Comparison of ENCODE assay signal across 22 cellular contexts in genomic region chr3:172626241-172626640, GRCh38.
A peak's percentile ranks its signal among the peaks of the same experiment; 100 is the strongest.
DNase-seq lines count a peak whose midpoint lies in the region; ATAC-seq, FAIRE-seq and TF ChIP-seq lines count a peak whose summit lies in the region.
"Had no signal": no experiment of that assay in that cellular context is flagged by ENCODE, and none has a peak within 500 bp of the region (broad histone marks: within the 10 kb centered on the region; RNA-seq: fewer than 3 reads in every experiment).

No MANE protein-coding gene starts in this region.

- peak; percentile 73 for DNase-seq in MCF 10A (ENCODE audit: unreplicated experiment)
- DNase-seq in breast epithelium (ENCODE audit: low spot score in 2 of 2): no peak
- DNase-seq in SW480 (ENCODE audit: low spot score): peak; percentile 16
- DNase-seq in fibroblast of pulmonary artery (ENCODE audit: low read depth): peak; percentile 78
- no peak for DNase-seq in T-helper 2 cell treated with Interferon-gamma antibody and Interleukin-4, amounts not matched to agents 5 μg/mL and 100 μg/mL, for 36 hours (ENCODE audit: low spot score)
- DNase-seq in urothelium cell line (ENCODE audit: low spot score): no peak
- no peak for DNase-seq in NCI-H82 treated with DMSO at 0.1 percent for 48 hours (lab: John Stamatoyannopoulos, UW; ENCODE audit: unreplicated experiment)
- DNase-seq: activated CD4-positive, alpha-beta T cell treated with anti-CD3 and anti-CD28 coated beads for 36 hours; Caco-2; H9; NCI-H187 treated with DMSO at 0.1 percent for 48 hours; RPMI8226; stimulated activated CD4-positive, alpha-beta T cell treated with anti-CD3 and anti-CD28 coated beads, Interleukin-4, amount 100 ng/mL, for 4 hours; T-helper 2 cell; transverse colon had no signal

- no peaks in the 10 kb centered on the region for H3K27me3 Mint-ChIP-seq in MCF 10A (ENCODE audit: insufficient read depth, unreplicated experiment)
- no peaks in the 10 kb centered on the region for H3K27me3 Mint-ChIP-seq in T-helper 2 cell treated with Interferon-gamma antibody and Interleukin-4, amounts not matched to agents 5 μg/mL and 100 μg/mL, for 36 hours (ENCODE audit: low read depth)
- H3K27me3 Mint-ChIP-seq: activated CD4-positive, alpha-beta T cell treated with anti-CD3 and anti-CD28 coated beads for 36 hours; activated naive CD8-positive, alpha-beta T cell had no signal

- H3K4me1 ChIP-seq in breast epithelium: no peaks in the 10 kb centered on the region
- H3K4me1 ChIP-seq: Caco-2, neural progenitor cell had no signal

- intact Hi-C loops in MCF 10A (cut with micrococcal nuclease) (no loop called here), breast epithelium (cut with DNase I; ENCODE audit: low total_unique reads) (no loop called here)

- H3K4me3 ChIP-seq in breast epithelium: no peak overlapping the region
- no peak overlapping the region for H3K4me3 ChIP-seq in fibroblast of pulmonary artery (replicated peaks; ENCODE audit: low read depth, low read length)
- H3K4me3 ChIP-seq: coronary artery, neural progenitor cell, transverse colon had no signal

- H3K27ac ChIP-seq in breast epithelium: no peak overlapping the region
- H3K27ac ChIP-seq: 22Rv1, neural progenitor cell, transverse colon had no signal

- H3K4me3 Mint-ChIP-seq in MCF 10A (ENCODE audit: unreplicated experiment): no peak overlapping the region
- no peak overlapping the region for H3K4me3 Mint-ChIP-seq in T-helper 2 cell treated with Interferon-gamma antibody and Interleukin-4, amounts not matched to agents 5 μg/mL and 100 μg/mL, for 36 hours
- H3K4me3 Mint-ChIP-seq: activated CD4-positive, alpha-beta T cell treated with anti-CD3 and anti-CD28 coated beads for 36 hours; activated naive CD8-positive, alpha-beta T cell; H9; memory B cell; neural progenitor cell; stimulated activated effector memory CD8-positive, alpha-beta T cell treated with anti-CD3 and anti-CD28 coated beads, Interleukin-12 subunit alpha, Interleukin-12 subunit beta, amount 100 ng/mL, for 72 hours had no signal

- no peak for FAIRE-seq in urothelium cell line (lab: Jason Lieb, UNC)

- TF ChIP-seq CTCF in MCF 10A (IDR thresholded peaks at IDR 0.05; ENCODE audit: unreplicated experiment) (no peak), breast epithelium (IDR thresholded peaks at IDR 0.05) (no peak), fibroblast of pulmonary artery (IDR thresholded peaks at IDR 0.05; ENCODE audit: low read length, missing control alignments) (no peak)

- CTCF ChIA-PET in MCF 10A (lab: Yijun Ruan, JAX): interaction anchor here (1.2 to 2.4 kb wide), 6 partner anchors 14 to 47 kb away, joined by 3 to 9 read pairs (median 8); no protein-coding TSS in a partner anchor

- no peaks in the 10 kb centered on the region for H3K36me3 ChIP-seq in breast epithelium
- H3K36me3 ChIP-seq: neural progenitor cell, transverse colon had no signal

- no peaks in the 10 kb centered on the region for H3K9me3 ChIP-seq in breast epithelium
- H3K9me3 ChIP-seq: Caco-2, transverse colon had no signal

- POLR2A ChIA-PET in MCF 10A (lab: Yijun Ruan, JAX): interaction anchor here (0.6 to 1.6 kb wide), 4 partner anchors 8 to 63 kb away, joined by 3 to 7 read pairs (median 4); no protein-coding TSS in a partner anchor

- H3K27me3 ChIP-seq in breast epithelium: no peaks in the 10 kb centered on the region
- H3K27me3 ChIP-seq: neural progenitor cell, transverse colon had no signal

- H3K9me3 Mint-ChIP-seq in MCF 10A (ENCODE audit: unreplicated experiment): no peaks in the 10 kb centered on the region
- H3K9me3 Mint-ChIP-seq in T-helper 2 cell treated with Interferon-gamma antibody and Interleukin-4, amounts not matched to agents 5 μg/mL and 100 μg/mL, for 36 hours: no peaks in the 10 kb centered on the region
- H3K9me3 Mint-ChIP-seq: H9; memory B cell; stimulated activated effector memory CD8-positive, alpha-beta T cell treated with anti-CD3 and anti-CD28 coated beads, Interleukin-12 subunit alpha, Interleukin-12 subunit beta, amount 100 ng/mL, for 72 hours had no signal

- H3K4me1 Mint-ChIP-seq in MCF 10A (ENCODE audit: insufficient read depth, unreplicated experiment): peaks cover 46% of the 10 kb centered on the region
- peaks cover 7% of the 10 kb centered on the region for H3K4me1 Mint-ChIP-seq in T-helper 2 cell treated with Interferon-gamma antibody and Interleukin-4, amounts not matched to agents 5 μg/mL and 100 μg/mL, for 36 hours (ENCODE audit: low read depth)
- H3K4me1 Mint-ChIP-seq: memory B cell; stimulated activated effector memory CD8-positive, alpha-beta T cell treated with anti-CD3 and anti-CD28 coated beads, Interleukin-12 subunit alpha, Interleukin-12 subunit beta, amount 100 ng/mL, for 72 hours had no signal

- BruUV-seq in MCF 10A (replicated peaks; lab: Mats Ljungman, UMichigan): no TSS peak

- no peak for ATAC-seq in GM19023 (IDR thresholded peaks at IDR 0.05; ENCODE audit: unreplicated experiment)
- ATAC-seq: activated CD4-positive, alpha-beta T cell treated with anti-CD3 and anti-CD28 coated beads for 36 hours; stimulated activated effector memory CD8-positive, alpha-beta T cell treated with anti-CD3 and anti-CD28 coated beads, Interleukin-12 subunit alpha, Interleukin-12 subunit beta, amount 100 ng/mL, for 72 hours had no signal

- H3K36me3 Mint-ChIP-seq in MCF 10A (ENCODE audit: insufficient read depth, unreplicated experiment): peaks cover 3% of the 10 kb centered on the region
- H3K36me3 Mint-ChIP-seq in T-helper 2 cell treated with Interferon-gamma antibody and Interleukin-4, amounts not matched to agents 5 μg/mL and 100 μg/mL, for 36 hours (ENCODE audit: low read depth): no peaks in the 10 kb centered on the region
- H3K36me3 Mint-ChIP-seq: stimulated activated effector memory CD8-positive, alpha-beta T cell treated with anti-CD3 and anti-CD28 coated beads, Interleukin-12 subunit alpha, Interleukin-12 subunit beta, amount 100 ng/mL, for 72 hours had no signal

- H3K27ac Mint-ChIP-seq in MCF 10A (ENCODE audit: low read depth, unreplicated experiment): peak overlapping the region; percentile 84
- H3K27ac Mint-ChIP-seq in T-helper 2 cell treated with Interferon-gamma antibody and Interleukin-4, amounts not matched to agents 5 μg/mL and 100 μg/mL, for 36 hours: no peak overlapping the region
- H3K27ac Mint-ChIP-seq: activated CD4-positive, alpha-beta T cell treated with anti-CD3 and anti-CD28 coated beads for 36 hours; activated naive CD8-positive, alpha-beta T cell; H9; memory B cell; neural progenitor cell; stimulated activated effector memory CD8-positive, alpha-beta T cell treated with anti-CD3 and anti-CD28 coated beads, Interleukin-12 subunit alpha, Interleukin-12 subunit beta, amount 100 ng/mL, for 72 hours had no signal

- no peak for TF ChIP-seq POLR2A in breast epithelium (IDR thresholded peaks at IDR 0.05)

Comparison
In these comparisons a context has a peak if more than half of its experiments do, and no peak if none do; other contexts are left out.
1. DNase-seq: peak in MCF 10A (single experiment), SW480 (single experiment) and fibroblast of pulmonary artery (single experiment); none in breast epithelium (0 of 2), T-helper 2 cell treated with Interferon-gamma antibody and Interleukin-4, amounts not matched to agents 5 μg/mL and 100 μg/mL, for 36 hours (single experiment), urothelium cell line (single experiment) and NCI-H82 treated with DMSO at 0.1 percent for 48 hours (single experiment).